ENCODE assay signal across 1 cellular context in the genomic region with DNA sequence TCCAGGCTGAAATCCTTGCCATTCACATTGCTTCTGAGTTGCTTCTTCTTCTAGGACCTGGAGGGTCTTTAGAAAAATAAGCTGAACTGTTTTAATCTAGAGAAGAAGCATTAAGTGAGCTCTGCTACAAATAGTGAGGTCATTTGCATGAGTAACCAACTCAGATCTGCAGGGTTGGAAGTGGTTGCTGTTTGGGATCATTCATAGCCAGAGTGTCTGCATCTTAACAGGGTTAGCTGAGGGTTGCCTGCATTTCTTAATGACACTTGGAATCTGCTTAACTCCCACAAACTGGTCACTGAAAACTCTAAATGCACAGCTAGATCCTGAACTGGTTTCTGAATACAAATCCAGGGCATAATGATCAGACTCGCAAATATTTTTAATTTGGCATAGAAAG.
TF ChIP-seq lines count a peak whose summit lies in the region.

No MANE protein-coding gene starts in this region.

TF ChIP-seq in SK-N-SH, 30 proteins besides CTCF, POLR2A, EP300 and RAD21:
- 0 out of 2 replicates have a peak, but pooled peaks have one; percentile 28 for TF ChIP-seq RXRA (IDR thresholded peaks at IDR 0.05; ENCODE audit: borderline replicate concordance, low read depth)
- TF ChIP-seq TCF12 (IDR thresholded peaks at IDR 0.05): peak; percentile 85
- no peak for TF ChIP-seq EZH2phosphoT487 (IDR thresholded peaks at IDR 0.05; ENCODE audit: borderline replicate concordance, low read depth)
- peak; percentile 43; the same call in 1 of the 2 replicates for TF ChIP-seq JUND (IDR thresholded peaks at IDR 0.05)
- peak; percentile 51 for TF ChIP-seq FOSL2 (IDR thresholded peaks at IDR 0.05; ENCODE audit: borderline replicate concordance, low read depth)
- no peak for TF ChIP-seq CHD2 (IDR thresholded peaks at IDR 0.05; ENCODE audit: low read length, partially characterized antibody)
- no peak for TF ChIP-seq RCOR1 (IDR thresholded peaks at IDR 0.05; ENCODE audit: low read length)
- 0 out of 2 replicates have a peak, but pooled peaks have one; percentile 23 for TF ChIP-seq MAX (IDR thresholded peaks at IDR 0.05; ENCODE audit: low read depth)
- no peak for TF ChIP-seq RFX5 (IDR thresholded peaks at IDR 0.05; ENCODE audit: low read length)
- TF ChIP-seq SIN3A (IDR thresholded peaks at IDR 0.05; ENCODE audit: borderline replicate concordance, low read depth, low read length): 0 out of 2 replicates have a peak, but pooled peaks have one; percentile 37
- TF ChIP-seq PBX3 (IDR thresholded peaks at IDR 0.05): peak; percentile 73
- 0 out of 2 replicates have a peak, but pooled peaks have one; percentile 54 for TF ChIP-seq TEAD4 (IDR thresholded peaks at IDR 0.05; ENCODE audit: borderline replicate concordance, insufficient read depth)
- peak; percentile 35; the same call in 1 of the 2 replicates for TF ChIP-seq NFIC (IDR thresholded peaks at IDR 0.05; ENCODE audit: borderline replicate concordance)
- peak; percentile 29; the same call in 1 of the 2 replicates for TF ChIP-seq TAF1 (IDR thresholded peaks at IDR 0.05; ENCODE audit: borderline replicate concordance, low read depth, low read length)
